ENCODE assay signal across 1 cellular context in genomic region chr16:79069634-79070033, GRCh38.
TF ChIP-seq lines count a peak whose summit lies in the region.

No MANE protein-coding gene starts in this region.

TF ChIP-seq in HEK293, 187 proteins besides CTCF, POLR2A, EP300 and RAD21 (continued from another document):
- TF ChIP-seq PRDM6 (tag by site-specific recombination; IDR thresholded peaks at IDR 0.05), result peak; percentile 38
